In genomic region chr1:160085686-160086089, GRCh38 we compare ENCODE assay signal across 9 cellular contexts. TPM values are rescaled to one million over a fixed set of nuclear protein-coding genes. Genes with fewer than 3 reads are reported as not detected.
DNase-seq lines count a peak whose midpoint lies in the region; ATAC-seq, FAIRE-seq and TF ChIP-seq lines count a peak whose summit lies in the region.
"Had no signal": no experiment of that assay in that cellular context is flagged by ENCODE, and none has a peak within 500 bp of the region (broad histone marks: within the 10 kb centered on the region; RNA-seq: fewer than 3 reads in every experiment).

No MANE protein-coding gene starts in this region.

- TF ChIP-seq CTCF in D721Med (IDR thresholded peaks at IDR 0.05; ENCODE audit: insufficient read depth, missing control alignments) = peak; percentile 95
- peak; percentile 95 for TF ChIP-seq CTCF in OCI-LY3 (IDR thresholded peaks at IDR 0.05; ENCODE audit: low read depth, low read length)
- peak; percentile 82 to 99 for TF ChIP-seq CTCF in endothelial cell of umbilical vein (IDR thresholded peaks at IDR 0.05; ENCODE audit: extremely low read depth in 1 of 2, insufficient read depth in 1 of 2, low read depth in 1 of 2, low read length in 2 of 2)

- CTCF ChIA-PET in endothelial cell of umbilical vein (lab: Charles Lee) = interaction anchor here (0.6 to 5.2 kb wide), 42 partner anchors 8 to 952 kb away, joined by 3 to 75 read pairs (median 4); partner anchors contain the start of genes CASQ1, IGSF8, IGSF9 and KCNJ10

- intact Hi-C loops in endothelial cell of umbilical vein (cut with micrococcal nuclease) = loop anchor here (1.0 kb wide), 1 partner anchor 291 kb away; no protein-coding TSS in a partner anchor

- no peak overlapping the region for H3K9ac ChIP-seq in OCI-LY3 (ENCODE audit: low read length)
- no peak overlapping the region for H3K9ac ChIP-seq in endothelial cell of umbilical vein (replicated peaks; ENCODE audit: extremely low read depth, insufficient read depth, low read length)
- H3K9ac ChIP-seq in muscle layer of colon (ENCODE audit: low read length) = no peak overlapping the region

- POLR2A ChIA-PET in endothelial cell of umbilical vein (lab: Charles Lee) = no interaction called here

- no TSS peak for BruUV-seq in endothelial cell of umbilical vein (replicated peaks; lab: Mats Ljungman, UMichigan)

- H3K36me3 ChIP-seq in OCI-LY3 (replicated peaks; ENCODE audit: low read depth, low read length) (no peaks in the 10 kb centered on the region), endothelial cell of umbilical vein (ENCODE audit: control insufficient read depth in 2 of 2, extremely low read depth in 1 of 2, insufficient read depth in 2 of 2, low read length in 2 of 2) (no peaks in the 10 kb centered on the region), muscle layer of colon (ENCODE audit: insufficient read depth, low read length) (no peaks in the 10 kb centered on the region)

- H3K79me2 ChIP-seq in OCI-LY3 (ENCODE audit: low read length) (no peaks in the 10 kb centered on the region), endothelial cell of umbilical vein (ENCODE audit: control insufficient read depth, insufficient read depth, low read length) (no peaks in the 10 kb centered on the region)

- ATAC-seq in GM19397 (IDR thresholded peaks at IDR 0.05; ENCODE audit: unreplicated experiment) = no peak

- peak; percentile 78 for TF ChIP-seq RAD21 in Ishikawa (IDR thresholded peaks at IDR 0.05; ENCODE audit: low read depth)

- H3K27ac ChIP-seq in OCI-LY3 (ENCODE audit: low read length) (no peak overlapping the region), endothelial cell of umbilical vein (ENCODE audit: insufficient read depth, low read depth, low read length) (no peak overlapping the region), muscle layer of colon (ENCODE audit: low read depth, low read length) (peak overlapping the region; percentile 60)

- H3K4me1 ChIP-seq in OCI-LY3 (ENCODE audit: low read length) (no peaks in the 10 kb centered on the region), endothelial cell of umbilical vein (ENCODE audit: control insufficient read depth, extremely low read depth, insufficient read depth, low read length) (no peaks in the 10 kb centered on the region), muscle layer of colon (ENCODE audit: insufficient read depth, low read length) (peaks cover 8% of the 10 kb centered on the region)

- H3K4me2 ChIP-seq in OCI-LY3 (ENCODE audit: low read length) (no peak overlapping the region), endothelial cell of umbilical vein (ENCODE audit: insufficient read depth, low read length) (no peak overlapping the region)

- dilution Hi-C loops in endothelial cell of umbilical vein (cut with MboI; ENCODE audit: extremely low pct_ligation_motif_present, low sequenced_read_pairs) = no loop called here

- H4K20me1 ChIP-seq in OCI-LY3 (ENCODE audit: insufficient read depth, low read length) (no peaks in the 10 kb centered on the region), endothelial cell of umbilical vein (replicated peaks; ENCODE audit: control insufficient read depth, extremely low read depth, insufficient read depth, low read length) (no peaks in the 10 kb centered on the region)

- H2AFZ ChIP-seq in OCI-LY3 (ENCODE audit: low read depth, low read length) = no peak overlapping the region
- H2AFZ ChIP-seq in endothelial cell of umbilical vein (ENCODE audit: low read depth, low read length) = no peak overlapping the region

- H3K4me3 ChIP-seq in OCI-LY3 (ENCODE audit: low read length) = no peak overlapping the region
- H3K4me3 ChIP-seq in endothelial cell of umbilical vein (replicated peaks in 1 of 3; ENCODE audit: insufficient read depth in 1 of 3, low read depth in 1 of 3, low read length in 3 of 3) = no peak overlapping the region
- no peak overlapping the region for H3K4me3 ChIP-seq in muscle layer of colon (ENCODE audit: low read depth in 1 of 2, low read length in 2 of 2)

- TF ChIP-seq POLR2A in endothelial cell of umbilical vein (IDR thresholded peaks at IDR 0.05; ENCODE audit: low read depth, low read length) = no peak

- TF ChIP-seq EP300 in Ishikawa (IDR thresholded peaks at IDR 0.05; ENCODE audit: borderline replicate concordance) = no peak

- FAIRE-seq in D721Med (lab: Jason Lieb, UNC) (no peak), endothelial cell of umbilical vein (lab: Jason Lieb, UNC) (peak; percentile 76)

- peak; percentile 99 for DNase-seq in D721Med (ENCODE audit: insufficient read length, low spot score)
- peak; percentile 73 for DNase-seq in activated T-cell treated with anti-CD3 and anti-CD28 coated beads for 1 hour (ENCODE audit: low read depth)
- peak; percentile 65 for DNase-seq in endothelial cell of umbilical vein (ENCODE audit: low read depth, low spot score)
- peak; percentile 93 for DNase-seq in stimulated activated CD8-positive, alpha-beta memory T cell treated with anti-CD3 and anti-CD28 coated beads, Interleukin-4, amount 100 ng/mL, for 48 hours

- H3K9me3 ChIP-seq in OCI-LY3 (ENCODE audit: insufficient read depth, low read length) = no peaks in the 10 kb centered on the region
- H3K9me3 ChIP-seq in endothelial cell of umbilical vein (replicated peaks; ENCODE audit: control insufficient read depth, insufficient read depth, low read length) = no peaks in the 10 kb centered on the region
- no peaks in the 10 kb centered on the region for H3K9me3 ChIP-seq in muscle layer of colon (ENCODE audit: low read length)

- H3K9me1 ChIP-seq in endothelial cell of umbilical vein (replicated peaks; ENCODE audit: control insufficient read depth, extremely low read depth, insufficient read depth, low read length) = no peaks in the 10 kb centered on the region

- peaks cover 12% of the 10 kb centered on the region for H3K27me3 ChIP-seq in OCI-LY3 (ENCODE audit: low read depth, low read length)
- peaks cover 37 to 39% of the 10 kb centered on the region in 2 experiments for H3K27me3 ChIP-seq in endothelial cell of umbilical vein (ENCODE audit: control insufficient read depth in 2 of 2, insufficient read depth in 2 of 2, low read length in 2 of 2)
- H3K27me3 ChIP-seq in muscle layer of colon (ENCODE audit: control insufficient read depth in 1 of 2, insufficient read depth in 2 of 2, low read length in 2 of 2) = peaks cover 15 to 29% of the 10 kb centered on the region in 2 donors

TF ChIP-seq in Ishikawa, 13 proteins besides CTCF, POLR2A, EP300 and RAD21 (continues in another document):
- no peak for TF ChIP-seq NFIC (IDR thresholded peaks at IDR 0.05)
- TF ChIP-seq TCF12 (IDR thresholded peaks at IDR 0.05; ENCODE audit: low read depth) = no peak
- TF ChIP-seq TAF1 (IDR thresholded peaks at IDR 0.05; ENCODE audit: low read depth) = no peak
- TF ChIP-seq CEBPB (IDR thresholded peaks at IDR 0.05) = no peak

TF ChIP-seq in endothelial cell of umbilical vein, 7 proteins besides CTCF, POLR2A, EP300 and RAD21:
- TF ChIP-seq EZH2 (IDR thresholded peaks at IDR 0.05; ENCODE audit: borderline replicate concordance, low read depth, low read length, severe bottlenecking) = no peak

RNA-seq across cellular contexts. Expression of gene KCNJ9, which starts 4.3 kb away (rescaled TPM):
- not detected in 2 replicates for total RNA-seq in endothelial cell of umbilical vein
- polyA plus RNA-seq in endothelial cell of umbilical vein = not detected in 2 replicates
- polyA plus RNA-seq in endothelial cell of umbilical vein (2011; cell fraction: cytosol; rRNA removed) = not detected in 2 replicates
- not detected in 2 replicates for polyA plus RNA-seq in endothelial cell of umbilical vein (2011; cell fraction: nucleus; rRNA removed)
- not detected in 2 replicates for polyA plus RNA-seq in endothelial cell of umbilical vein (2012)
- polyA minus RNA-seq in endothelial cell of umbilical vein = not detected in 2 replicates
- not detected for polyA minus RNA-seq in endothelial cell of umbilical vein (2011; cell fraction: cytosol; rRNA and poly(A)+ RNA removed)
- polyA minus RNA-seq in endothelial cell of umbilical vein (2011; cell fraction: nucleus; rRNA and poly(A)+ RNA removed) = not detected in 2 replicates
- polyA plus RNA-seq: IgD-negative memory B cell had no signal

RNA-seq across cellular contexts. Expression of gene IGSF8, which starts 12.7 kb away (rescaled TPM):
- total RNA-seq in endothelial cell of umbilical vein = 9.5 and 10.2 TPM in 2 replicates
- 17.5 and 20.2 TPM in 2 replicates for polyA plus RNA-seq in endothelial cell of umbilical vein
- polyA plus RNA-seq in endothelial cell of umbilical vein (2011; cell fraction: cytosol; rRNA removed) = 7.7 and 10.3 TPM in 2 replicates
- polyA plus RNA-seq in endothelial cell of umbilical vein (2011; cell fraction: nucleus; rRNA removed) = 13.1 and 13.9 TPM in 2 replicates
- polyA plus RNA-seq in endothelial cell of umbilical vein (2012) = 6.0 and 11.5 TPM in 2 replicates
- 6.9 and 9.8 TPM in 2 replicates for polyA minus RNA-seq in endothelial cell of umbilical vein
- 23.0 TPM for polyA minus RNA-seq in endothelial cell of umbilical vein (2011; cell fraction: cytosol; rRNA and poly(A)+ RNA removed)
- polyA minus RNA-seq in endothelial cell of umbilical vein (2011; cell fraction: nucleus; rRNA and poly(A)+ RNA removed) = 1.8 and 2.1 TPM in 2 replicates

RNA-seq across cellular contexts. Expression of gene KCNJ10, which starts 15.7 kb away (rescaled TPM):
- total RNA-seq in endothelial cell of umbilical vein = not detected in 2 replicates
- not detected in 2 replicates for polyA plus RNA-seq in endothelial cell of umbilical vein
- polyA plus RNA-seq in endothelial cell of umbilical vein (2011; cell fraction: cytosol; rRNA removed) = not detected in 2 replicates
- polyA plus RNA-seq in endothelial cell of umbilical vein (2011; cell fraction: nucleus; rRNA removed) = not detected in 2 replicates
- polyA plus RNA-seq in endothelial cell of umbilical vein (2012) = not detected in 2 replicates
- not detected in 2 replicates for polyA minus RNA-seq in endothelial cell of umbilical vein
- not detected for polyA minus RNA-seq in endothelial cell of umbilical vein (2011; cell fraction: cytosol; rRNA and poly(A)+ RNA removed)
- polyA minus RNA-seq in endothelial cell of umbilical vein (2011; cell fraction: nucleus; rRNA and poly(A)+ RNA removed) = not detected in 2 replicates
- polyA plus RNA-seq: IgD-negative memory B cell had no signal

RNA-seq across cellular contexts. Expression of gene ATP1A2, which starts 29.9 kb away (rescaled TPM):
- not detected in 2 replicates for total RNA-seq in endothelial cell of umbilical vein
- not detected in 2 replicates for polyA plus RNA-seq in endothelial cell of umbilical vein
- not detected in 2 replicates for polyA plus RNA-seq in endothelial cell of umbilical vein (2011; cell fraction: cytosol; rRNA removed)
- not detected in 2 replicates for polyA plus RNA-seq in endothelial cell of umbilical vein (2011; cell fraction: nucleus; rRNA removed)
- polyA plus RNA-seq in endothelial cell of umbilical vein (2012) = not detected in 2 replicates
- 0.08 TPM in 1 of 2 replicates, not detected in the other for polyA minus RNA-seq in endothelial cell of umbilical vein
- polyA minus RNA-seq in endothelial cell of umbilical vein (2011; cell fraction: cytosol; rRNA and poly(A)+ RNA removed) = not detected
- polyA minus RNA-seq in endothelial cell of umbilical vein (2011; cell fraction: nucleus; rRNA and poly(A)+ RNA removed) = not detected in 2 replicates
- polyA plus RNA-seq: IgD-negative memory B cell had no signal

RNA-seq across cellular contexts. Expression of gene PIGM, which starts 53.9 kb away (rescaled TPM):
- total RNA-seq in endothelial cell of umbilical vein = 4.8 and 5.4 TPM in 2 replicates
- 3.1 and 3.4 TPM in 2 replicates for polyA plus RNA-seq in endothelial cell of umbilical vein
- polyA plus RNA-seq in endothelial cell of umbilical vein (2011; cell fraction: cytosol; rRNA removed) = 2.2 and 2.3 TPM in 2 replicates
- 1.6 and 2.1 TPM in 2 replicates for polyA plus RNA-seq in endothelial cell of umbilical vein (2011; cell fraction: nucleus; rRNA removed)
- 3.1 and 3.9 TPM in 2 replicates for polyA plus RNA-seq in endothelial cell of umbilical vein (2012)
- polyA minus RNA-seq in endothelial cell of umbilical vein = 3.5 and 4.0 TPM in 2 replicates
- 0.41 TPM for polyA minus RNA-seq in endothelial cell of umbilical vein (2011; cell fraction: cytosol; rRNA and poly(A)+ RNA removed)
- polyA minus RNA-seq in endothelial cell of umbilical vein (2011; cell fraction: nucleus; rRNA and poly(A)+ RNA removed) = 1.4 and 2.3 TPM in 2 replicates
